18 cellular contexts compared by ENCODE assay signal in genomic region chr1:32878183-32878582, GRCh38. TPM values are rescaled to one million over a fixed set of nuclear protein-coding genes. Genes with fewer than 3 reads are reported as not detected.
DNase-seq lines count a peak whose midpoint lies in the region; ATAC-seq, FAIRE-seq and TF ChIP-seq lines count a peak whose summit lies in the region.
"Had no signal": no experiment of that assay in that cellular context is flagged by ENCODE, and none has a peak within 500 bp of the region (broad histone marks: within the 10 kb centered on the region; RNA-seq: fewer than 3 reads in every experiment).

No MANE protein-coding gene starts in this region.

- H3F3A ChIP-seq in neural cell (ENCODE audit: insufficient read depth, low read length, poor library complexity, severe bottlenecking) = no peaks in the 10 kb centered on the region

- H3K4me3 ChIP-seq in bronchial epithelial cell (ENCODE audit: low read depth, low read length) (no peak overlapping the region), neural cell (ENCODE audit: low read length) (peak overlapping the region; percentile 42), uterus (no peak overlapping the region)
- H3K4me3 ChIP-seq: lower lobe of right lung had no signal

- no peaks in the 10 kb centered on the region for H3K9me2 ChIP-seq in neural cell (ENCODE audit: insufficient read depth, low read length)

- intact Hi-C loops in uterus (cut with DNase I; ENCODE audit: low total_unique reads) = no loop called here

- no peak for TF ChIP-seq POLR2A in uterus (IDR thresholded peaks at IDR 0.05)

- FAIRE-seq in bronchial epithelial cell (lab: Jason Lieb, UNC) = no peak

- ATAC-seq in HG03095 (IDR thresholded peaks at IDR 0.05; ENCODE audit: unreplicated experiment) (no peak), GM21723 (IDR thresholded peaks at IDR 0.05; ENCODE audit: unreplicated experiment) (no peak)
- ATAC-seq: lower lobe of right lung had no signal

- H3K27me3 ChIP-seq in bronchial epithelial cell (ENCODE audit: control insufficient read depth, insufficient read depth, low read length) (no peaks in the 10 kb centered on the region), neural cell (ENCODE audit: insufficient read depth, low read depth, low read length) (no peaks in the 10 kb centered on the region), uterus (no peaks in the 10 kb centered on the region)

- H4K20me1 ChIP-seq in neural cell (ENCODE audit: insufficient read depth) = no peaks in the 10 kb centered on the region

- DNase-seq in NCI-H2227 (lab: John Stamatoyannopoulos, UW; ENCODE audit: unreplicated experiment) (peak; percentile 37), NCI-H2227 treated with DMSO at 0.1 percent for 48 hours (lab: John Stamatoyannopoulos, UW) (no peak), HuH-7 (ENCODE audit: low spot score) (peak; percentile 62), bronchial epithelial cell (ENCODE audit: low read depth) (peak; percentile 80), uterus (no peak)
- DNase-seq: ACHN; activated CD4-positive, alpha-beta memory T cell treated with anti-CD3 and anti-CD28 coated beads for 36 hours; activated naive CD4-positive, alpha-beta T cell treated with anti-CD3 and anti-CD28 coated beads, Interleukin-2, amount 50 U/mL, for 16 hours; dermis blood vessel endothelial cell; GDM1; lower lobe of right lung; NCI-H526 treated with DMSO at 0.1 percent for 48 hours; stimulated activated CD4-positive, alpha-beta T cell treated with anti-CD3 and anti-CD28 coated beads, Interleukin-4, amount 100 ng/mL, for 4 hours; T-helper 1 cell had no signal

- H3K79me2 ChIP-seq in neural cell (replicated peaks; ENCODE audit: insufficient read depth, low read length) = no peaks in the 10 kb centered on the region

- H3K4me1 ChIP-seq in uterus = no peaks in the 10 kb centered on the region

- H3K9me3 ChIP-seq in neural cell (ENCODE audit: low read length) (no peaks in the 10 kb centered on the region), uterus (no peaks in the 10 kb centered on the region)
- H3K9me3 ChIP-seq: lower lobe of right lung had no signal

- TF ChIP-seq EP300 in neural cell (conservative IDR thresholded peaks at IDR 0.05; ENCODE audit: poor library complexity, severe bottlenecking) = no peak

- H3K9ac ChIP-seq in neural cell (ENCODE audit: low read length) = peak overlapping the region; percentile 32

- H3K27ac ChIP-seq in neural cell (ENCODE audit: low read length) (peak overlapping the region; percentile 35), uterus (no peak overlapping the region)
- H3K27ac ChIP-seq: lower lobe of right lung had no signal

- no peak for TF ChIP-seq RAD21 in neural cell (conservative IDR thresholded peaks at IDR 0.05)

- H3K36me3 ChIP-seq in bronchial epithelial cell (ENCODE audit: control insufficient read depth, insufficient read depth, low read length) (no peaks in the 10 kb centered on the region), neural cell (ENCODE audit: insufficient read depth, low read length) (no peaks in the 10 kb centered on the region), uterus (no peaks in the 10 kb centered on the region)
- H3K36me3 ChIP-seq: lower lobe of right lung had no signal

- H3K4me2 ChIP-seq in neural cell (ENCODE audit: low read length) = peak overlapping the region; percentile 28

- H2AFZ ChIP-seq in neural cell (ENCODE audit: low read depth, low read length) = peak overlapping the region; percentile 34

- no peak for TF ChIP-seq CTCF in bronchial epithelial cell (IDR thresholded peaks at IDR 0.05; ENCODE audit: insufficient read depth, low read length, severe bottlenecking)
- no peak for TF ChIP-seq CTCF in neural cell (IDR thresholded peaks at IDR 0.05; ENCODE audit: poor library complexity, severe bottlenecking)
- TF ChIP-seq CTCF in uterus (IDR thresholded peaks at IDR 0.05) = no peak

TF ChIP-seq in neural cell, 6 proteins besides CTCF, POLR2A, EP300 and RAD21:
- TF ChIP-seq MXI1 (conservative IDR thresholded peaks at IDR 0.05; ENCODE audit: poor library complexity, severe bottlenecking) (no peak), REST (IDR thresholded peaks at IDR 0.05; ENCODE audit: borderline replicate concordance) (peak; percentile 72)

RNA-seq across cellular contexts. Expression of gene FNDC5, which starts 7.5 kb away (rescaled TPM):
- total RNA-seq in bronchial epithelial cell = not detected in 2 replicates
- polyA plus RNA-seq in neural cell = 20.5 and 21.6 TPM in 2 replicates
- polyA minus RNA-seq in neural cell = 18.5 and 20.8 TPM in 2 replicates
- 10 to 100 TPM in 1 of 4 donors, 1 to 10 TPM in 2, not detected in 1; 1.2 to 71.1 (median 3.7) TPM for total RNA-seq in uterus
- total RNA-seq: activated CD4-positive, alpha-beta memory T cell treated with anti-CD3 and anti-CD28 coated beads for 36 hours had no signal
- polyA plus RNA-seq: IgD-negative memory B cell had no signal

RNA-seq across cellular contexts. Expression of gene HPCA, which starts 8.1 kb away (rescaled TPM):
- total RNA-seq in bronchial epithelial cell (not detected in 2 replicates), uterus (under 1 TPM in 2 of 4 donors, not detected in 2; 0.76 to 0.79 TPM)
- polyA plus RNA-seq in neural cell = 1.9 TPM in 1 of 2 replicates, not detected in the other
- 1.2 TPM in 1 of 2 replicates, not detected in the other for polyA minus RNA-seq in neural cell
- total RNA-seq: dermis blood vessel endothelial cell, lower lobe of right lung had no signal
- polyA plus RNA-seq: IgD-negative memory B cell had no signal

RNA-seq across cellular contexts. Expression of gene TMEM54, which starts 23.0 kb away (rescaled TPM):
- total RNA-seq in bronchial epithelial cell (112 and 167 TPM in 2 replicates), uterus (10 to 100 TPM; 18.4 to 57.4 (median 34.8) TPM)
- 2.1 TPM in 1 of 2 replicates, not detected in the other for polyA plus RNA-seq in neural cell
- not detected in 2 replicates for polyA minus RNA-seq in neural cell
- polyA plus RNA-seq: IgD-negative memory B cell had no signal

Comparison
In these comparisons a context has a peak if more than half of its experiments do, and no peak if none do; other contexts are left out.
1. DNase-seq: peak in NCI-H2227 (single experiment), HuH-7 (single experiment) and bronchial epithelial cell (single experiment); none in NCI-H2227 treated with DMSO at 0.1 percent for 48 hours (single experiment) and uterus (0 of 2).